In genomic region chr2:75466708-75467311, GRCh38 we compare ENCODE assay signal across 9 cellular contexts.
DNase-seq lines count a peak whose midpoint lies in the region; ATAC-seq and TF ChIP-seq lines count a peak whose summit lies in the region.
"Had no signal": no experiment of that assay in that cellular context is flagged by ENCODE, and none has a peak within 500 bp of the region (broad histone marks: within the 10 kb centered on the region; RNA-seq: fewer than 3 reads in every experiment).

No MANE protein-coding gene starts in this region.

- no peaks in the 10 kb centered on the region for H3K4me1 ChIP-seq in parathyroid adenoma

- no peak overlapping the region for H3K4me2 ChIP-seq in parathyroid adenoma (ENCODE audit: low read length)

- no peak overlapping the region for H2AFZ ChIP-seq in parathyroid adenoma

- no peak overlapping the region for H3K4me3 ChIP-seq in BJ (ENCODE audit: low read depth, low read length)
- H3K4me3 ChIP-seq in parathyroid adenoma (ENCODE audit: low read depth, low read length): no peak overlapping the region
- H3K4me3 ChIP-seq: thoracic aorta had no signal

- no peak overlapping the region for H3K27ac ChIP-seq in parathyroid adenoma
- H3K27ac ChIP-seq: thoracic aorta had no signal

- no peaks in the 10 kb centered on the region for H3K9me3 ChIP-seq in parathyroid adenoma (ENCODE audit: control insufficient read depth, low read length)
- H3K9me3 ChIP-seq: thoracic aorta had no signal

- H3K36me3 ChIP-seq in BJ (ENCODE audit: control insufficient read depth, insufficient read depth, low read length): no peaks in the 10 kb centered on the region
- H3K36me3 ChIP-seq in parathyroid adenoma (ENCODE audit: control insufficient read depth, insufficient read depth, low read length): no peaks in the 10 kb centered on the region
- H3K36me3 ChIP-seq: thoracic aorta had no signal

- H3K27me3 ChIP-seq in BJ (ENCODE audit: control insufficient read depth, insufficient read depth, low read length) (peaks cover 8% of the 10 kb centered on the region), parathyroid adenoma (ENCODE audit: control insufficient read depth, insufficient read depth, low read length) (no peaks in the 10 kb centered on the region)

- TF ChIP-seq CTCF in BJ (IDR thresholded peaks at IDR 0.05; ENCODE audit: insufficient read depth, low read depth, low read length) (peak; percentile 57), chondrocyte (IDR thresholded peaks at IDR 0.05) (peak; percentile 78), parathyroid adenoma (IDR thresholded peaks at IDR 0.05) (peak; percentile 44)

- ATAC-seq in GM18502 (IDR thresholded peaks at IDR 0.05; ENCODE audit: poor library complexity, unreplicated experiment) (peak; percentile 51), HG03442 (IDR thresholded peaks at IDR 0.05; ENCODE audit: unreplicated experiment) (no peak), HG03139 (IDR thresholded peaks at IDR 0.05; ENCODE audit: unreplicated experiment) (no peak), HG02938 (IDR thresholded peaks at IDR 0.05; ENCODE audit: unreplicated experiment) (no peak)

- POLR2A ChIA-PET in BJ (lab: Charles Lee): no interaction called here

- no peaks in the 10 kb centered on the region for H3K9me3 Mint-ChIP-seq in chondrocyte (ENCODE audit: low read depth)

- H3K79me2 ChIP-seq in parathyroid adenoma: no peaks in the 10 kb centered on the region

- peaks cover 2% of the 10 kb centered on the region for H3K27me3 Mint-ChIP-seq in chondrocyte (ENCODE audit: low read depth)

- H3K9ac ChIP-seq in parathyroid adenoma: no peak overlapping the region

- H3K27ac Mint-ChIP-seq in chondrocyte (ENCODE audit: unreplicated experiment): no peak overlapping the region

- no peaks in the 10 kb centered on the region for H3K36me3 Mint-ChIP-seq in chondrocyte (ENCODE audit: low read depth)

- no peak overlapping the region for H3K4me3 Mint-ChIP-seq in chondrocyte (ENCODE audit: unreplicated experiment)

- H3K4me1 Mint-ChIP-seq in chondrocyte (ENCODE audit: low read depth): peaks cover 7% of the 10 kb centered on the region

- CTCF ChIA-PET in BJ (lab: Yijun Ruan, JAX): interaction anchor here (0.9 to 11.7 kb wide), 21 partner anchors 12 to 193 kb away, joined by 3 to 215 read pairs (median 8); partner anchors contain the start of genes EVA1A and MRPL19

- no peak for DNase-seq in BJ (ENCODE audit: low read depth)
- peak; percentile 25 for DNase-seq in NCI-H2171 (lab: John Stamatoyannopoulos, UW)
- no peak for DNase-seq in chondrocyte (ENCODE audit: low spot score)
